Comparison of ENCODE assay signal across 9 cellular contexts in genomic region chr13:43127103-43127817, GRCh38.
DNase-seq lines count a peak whose midpoint lies in the region; ATAC-seq and TF ChIP-seq lines count a peak whose summit lies in the region.
"Had no signal": no experiment of that assay in that cellular context is flagged by ENCODE, and none has a peak within 500 bp of the region (broad histone marks: within the 10 kb centered on the region; RNA-seq: fewer than 3 reads in every experiment).

No MANE protein-coding gene starts in this region.

- no peaks in the 10 kb centered on the region for H3K9me3 ChIP-seq in H9 (ENCODE audit: control insufficient read depth, low read depth, low read length)

- DNase-seq in G401 (ENCODE audit: low spot score) (peak; percentile 40), NCI-H1694 treated with DMSO at 0.1 percent for 48 hours (lab: John Stamatoyannopoulos, UW) (peak; percentile 41), HCEC 1CT (no peak), H9 (no peak)
- DNase-seq in natural killer cell treated with Interleukin-12 subunit alpha and Interleukin-12 subunit beta and Interleukin-15 and Interleukin-18, amount 100 ng/mL, for 72 hours (ENCODE audit: low spot score), result no peak
- DNase-seq: activated CD8-positive, alpha-beta memory T cell treated with anti-CD3 and anti-CD28 coated beads, Interleukin-2, amount 50 U/mL, for 4 hours had no signal

- no peak for ATAC-seq in natural killer cell treated with Interleukin-12 subunit alpha and Interleukin-12 subunit beta and Interleukin-15 and Interleukin-18, amount 100 ng/mL, for 72 hours
- ATAC-seq in HG02970 (IDR thresholded peaks at IDR 0.05; ENCODE audit: low FRiP score, unreplicated experiment), result no peak
- ATAC-seq in HG02623 (IDR thresholded peaks at IDR 0.05; ENCODE audit: unreplicated experiment), result no peak

- H2BK20ac ChIP-seq in H9 (ENCODE audit: low read depth, low read length, poor library complexity, severe bottlenecking), result no peak overlapping the region

- H3T11ph ChIP-seq in H9 (ENCODE audit: low read length), result no peak overlapping the region

- H3K4ac ChIP-seq in H9 (ENCODE audit: low read depth, low read length), result no peak overlapping the region

- H3K27me3 ChIP-seq in H9 (ENCODE audit: insufficient read depth, low read length), result no peaks in the 10 kb centered on the region

- H2BK15ac ChIP-seq in H9 (ENCODE audit: low read depth, low read length), result no peak overlapping the region

- no CpG with 5 or more reads among the region's 10 CpGs for WGBS in H9 (ENCODE audit: extremely low coverage, insufficient read length, low lambda C conversion rate)

- H2BK12ac ChIP-seq in H9 (ENCODE audit: insufficient read length, low read depth, low read length), result no peak overlapping the region

- no peaks in the 10 kb centered on the region for H4K20me1 ChIP-seq in H9 (ENCODE audit: control insufficient read depth, insufficient read depth, insufficient read length)

- H3K23me2 ChIP-seq in H9 (ENCODE audit: insufficient read length, low read depth, low read length, poor library complexity, severe bottlenecking), result no peaks in the 10 kb centered on the region

- no peak overlapping the region for H2AK5ac ChIP-seq in H9 (ENCODE audit: insufficient read length, low read length)

- peaks cover 11% of the 10 kb centered on the region; the same call in 1 of the 2 replicates for H3K4me1 ChIP-seq in H9 (ENCODE audit: insufficient read depth, low read length)

- no peak overlapping the region for H3K56ac ChIP-seq in H9 (ENCODE audit: insufficient read length, low read depth, low read length)

- no peaks in the 10 kb centered on the region for H3K79me2 ChIP-seq in H9 (ENCODE audit: insufficient read depth, low read length)

- H4K91ac ChIP-seq in H9 (ENCODE audit: insufficient read length, low read depth, low read length), result no peak overlapping the region

- H3K79me1 ChIP-seq in H9 (ENCODE audit: insufficient read depth, low read depth, low read length, poor library complexity, severe bottlenecking), result no peaks in the 10 kb centered on the region

- TF ChIP-seq CTCF in H9 (conservative IDR thresholded peaks at IDR 0.05), result no peak

- H3K27ac Mint-ChIP-seq in natural killer cell treated with Interleukin-12 subunit alpha and Interleukin-12 subunit beta and Interleukin-15 and Interleukin-18, amount 100 ng/mL, for 72 hours, result peak overlapping the region in 1 of 2 donors; percentile 26
- peak overlapping the region in 1 of 3 experiments; percentile 45; a peak in 1 of 7 replicates for H3K27ac Mint-ChIP-seq in H9

- no peak overlapping the region for H2BK120ac ChIP-seq in H9 (ENCODE audit: low read depth, low read length, poor library complexity, severe bottlenecking)

- H3K27me3 Mint-ChIP-seq in natural killer cell treated with Interleukin-12 subunit alpha and Interleukin-12 subunit beta and Interleukin-15 and Interleukin-18, amount 100 ng/mL, for 72 hours, result peaks cover 3 to 8% of the 10 kb centered on the region in 2 donors
- no peaks in the 10 kb centered on the region for H3K27me3 Mint-ChIP-seq in H9 (ENCODE audit: low read depth)

- no peak overlapping the region for H4K5ac ChIP-seq in H9 (ENCODE audit: insufficient read length, low read depth, low read length)

- H3K9me3 Mint-ChIP-seq in natural killer cell treated with Interleukin-12 subunit alpha and Interleukin-12 subunit beta and Interleukin-15 and Interleukin-18, amount 100 ng/mL, for 72 hours, result no peaks in the 10 kb centered on the region
- no peaks in the 10 kb centered on the region for H3K9me3 Mint-ChIP-seq in H9

- H3K36me3 Mint-ChIP-seq in natural killer cell treated with Interleukin-12 subunit alpha and Interleukin-12 subunit beta and Interleukin-15 and Interleukin-18, amount 100 ng/mL, for 72 hours, result no peaks in the 10 kb centered on the region
- no peaks in the 10 kb centered on the region for H3K36me3 Mint-ChIP-seq in H9 (ENCODE audit: insufficient read depth in 1 of 3, low read depth in 3 of 3)

- H3K4me2 ChIP-seq in H9 (ENCODE audit: insufficient read depth, insufficient read length, low read length), result no peak overlapping the region

- no peak overlapping the region for H2BK5ac ChIP-seq in H9 (ENCODE audit: insufficient read length, low read length)

- H3K14ac ChIP-seq in H9 (ENCODE audit: insufficient read depth, low read length), result no peak overlapping the region

- H2AFZ ChIP-seq in H9 (ENCODE audit: low read length), result no peak overlapping the region

- H4K8ac ChIP-seq in H9 (replicated peaks; ENCODE audit: insufficient read length, low read depth, low read length), result no peak overlapping the region

- peak overlapping the region; percentile 6 for H3K4me3 Mint-ChIP-seq in natural killer cell treated with Interleukin-12 subunit alpha and Interleukin-12 subunit beta and Interleukin-15 and Interleukin-18, amount 100 ng/mL, for 72 hours
- H3K4me3 Mint-ChIP-seq in H9, result peak overlapping the region in 1 of 2 experiments; percentile 24; a peak in 1 of 5 replicates

- peaks cover 12 to 13% of the 10 kb centered on the region in 2 donors for H3K4me1 Mint-ChIP-seq in natural killer cell treated with Interleukin-12 subunit alpha and Interleukin-12 subunit beta and Interleukin-15 and Interleukin-18, amount 100 ng/mL, for 72 hours (ENCODE audit: low read depth in 2 of 2)
- H3K4me1 Mint-ChIP-seq in H9, result peaks cover 22 to 23% of the 10 kb centered on the region in 2 experiments

- no peak overlapping the region for H3K18ac ChIP-seq in H9 (ENCODE audit: insufficient read length, low read depth, low read length)

- H3K23ac ChIP-seq in H9 (ENCODE audit: insufficient read length, low read depth, low read length), result no peak overlapping the region

- peak overlapping the region; percentile 21 for H3K27ac ChIP-seq in cingulate gyrus (ENCODE audit: low read depth, low read length)
- H3K27ac ChIP-seq in H9 (ENCODE audit: insufficient read length, low read depth, low read length), result no peak overlapping the region

- in situ Hi-C loops in G401 (cut with HindIII; ENCODE audit: low sequenced_read_pairs), result no loop called here

- H3K9ac ChIP-seq in H9 (ENCODE audit: extremely low read depth, insufficient read length, low read length), result no peak overlapping the region

Comparison
In these comparisons a context has a peak if more than half of its experiments do, and no peak if none do; other contexts are left out.
1. DNase-seq: peak in G401 (single experiment) and NCI-H1694 treated with DMSO at 0.1 percent for 48 hours (single experiment); none in natural killer cell treated with Interleukin-12 subunit alpha and Interleukin-12 subunit beta and Interleukin-15 and Interleukin-18, amount 100 ng/mL, for 72 hours (single experiment), HCEC 1CT (single experiment) and H9 (single experiment).